10 cellular contexts compared by ENCODE assay signal in genomic region chr10:128964100-128964403, GRCh38.
"Had no signal": no experiment of that assay in that cellular context is flagged by ENCODE, and none has a peak within 500 bp of the region (broad histone marks: within the 10 kb centered on the region; RNA-seq: fewer than 3 reads in every experiment).

No MANE protein-coding gene starts in this region.

- H3K27ac ChIP-seq: GM23248 had no signal

- FAIRE-seq: H54 had no signal

- ATAC-seq: GM23338, HCT116 had no signal

- H3K9me3 ChIP-seq: HAP-1 had no signal

- H3K9ac ChIP-seq: GM23248 had no signal

- H3K36me3 ChIP-seq: HAP-1 had no signal

- H3K4me2 ChIP-seq: GM23338 had no signal

- H2AFZ ChIP-seq: GM23248, GM23338 had no signal

- H3K4me3 ChIP-seq: GM23248, GM23338, HAP-1 had no signal

- DNase-seq: GM23248, GOT3, H7, H9, HCEC 1CT, HFFc6 had no signal

- H3K4me1 ChIP-seq: HAP-1 had no signal
